ENCODE assay signal across 10 cellular contexts in the genomic region with DNA sequence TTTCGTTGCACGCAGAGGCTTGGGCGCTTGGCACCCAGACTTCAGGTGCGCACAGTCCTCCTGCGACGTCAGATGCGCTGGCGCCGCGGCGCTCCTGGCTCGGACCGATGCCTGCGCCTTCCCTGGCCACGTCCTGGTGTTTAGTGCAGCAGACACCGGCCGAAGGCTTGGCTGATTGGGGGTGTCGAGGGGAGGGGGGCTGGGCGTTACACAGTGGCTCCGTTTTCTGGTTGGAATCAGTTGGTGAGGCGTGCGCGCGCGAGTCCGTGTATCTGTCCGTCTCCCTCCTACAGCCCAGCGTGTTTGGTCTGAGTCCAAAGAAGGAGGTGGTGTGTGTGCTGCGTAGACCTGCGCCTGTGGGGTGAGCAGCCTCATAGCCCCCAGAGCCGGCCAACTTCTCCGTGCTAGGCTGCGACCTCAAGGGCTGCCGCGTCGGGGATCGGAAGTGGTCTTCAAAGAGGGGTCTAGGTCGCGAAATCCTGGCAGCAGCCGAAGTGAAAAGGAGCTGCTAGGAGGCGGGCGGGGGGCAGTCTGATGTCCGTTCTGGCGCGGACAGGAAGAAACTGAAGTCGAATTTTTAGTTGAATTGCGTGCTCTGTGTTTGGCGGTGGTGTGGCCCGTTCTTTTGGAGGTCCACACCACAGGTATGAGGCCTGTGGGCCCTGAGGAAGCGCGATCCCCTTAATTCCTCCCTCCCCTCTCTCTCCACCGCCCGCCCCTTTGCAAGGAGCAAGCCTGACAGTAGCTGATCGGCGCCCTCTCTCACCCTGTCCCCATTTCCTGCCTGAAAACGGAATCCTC. TPM values are rescaled to one million over a fixed set of nuclear protein-coding genes. Genes with fewer than 3 reads are reported as not detected.
DNase-seq lines count a peak whose midpoint lies in the region; ATAC-seq, FAIRE-seq and TF ChIP-seq lines count a peak whose summit lies in the region.
"Had no signal": no experiment of that assay in that cellular context is flagged by ENCODE, and none has a peak within 500 bp of the region (broad histone marks: within the 10 kb centered on the region; RNA-seq: fewer than 3 reads in every experiment).

No MANE protein-coding gene starts in this region.

- no peaks in the 10 kb centered on the region for H3K36me3 Mint-ChIP-seq in CD14-positive monocyte
- no peaks in the 10 kb centered on the region for H3K36me3 Mint-ChIP-seq in T-cell

- CTCF ChIA-PET in T-cell (lab: Charles Lee) = interaction anchor here in 1 of 2 donors (0.6 kb wide), 1 partner anchor 267 kb away, joined by 4 read pairs; no protein-coding TSS in a partner anchor

- DNase-seq in CD14-positive monocyte (ENCODE audit: low spot score) = peak; percentile 18
- no peak for DNase-seq in T-cell
- no peak for DNase-seq in heart right ventricle
- peak in 8 of 10 donors; percentile 29 to 94 (median 62) for DNase-seq in posterior cingulate gyrus
- DNase-seq in NK-92 (lab: John Stamatoyannopoulos, UW; ENCODE audit: unreplicated experiment) = no peak
- no peak for DNase-seq in GM12891 (ENCODE audit: insufficient read length, low spot score)

- H3K36me3 ChIP-seq in heart right ventricle = no peaks in the 10 kb centered on the region

- no peaks in the 10 kb centered on the region for H3K9me3 ChIP-seq in heart right ventricle

- FAIRE-seq in GM12891 (lab: Jason Lieb, UNC) = no peak
- FAIRE-seq: endometrium had no signal

- 1 to 2% methylated on average over 56 of the region's 56 CpGs for WGBS in heart right ventricle, 2 donors

- H3K9me3 Mint-ChIP-seq in CD14-positive monocyte (peaks cover 0 to 6% (median 2%) of the 10 kb centered on the region in 7 donors), T-cell (no peaks in the 10 kb centered on the region)

- POLR2A ChIA-PET in T-cell (lab: Charles Lee) = interaction anchor here in 1 of 2 donors (0.7 kb wide), 1 partner anchor 118 kb away, joined by 6 read pairs; no protein-coding TSS in a partner anchor

- H3K27ac ChIP-seq in heart right ventricle = peak overlapping the region in 4 of 10 donors; percentile 79 to 92 (median 82)

- peak overlapping the region; percentile 38 to 65 (median 58) for H3K4me3 ChIP-seq in heart right ventricle

- H3K4me1 ChIP-seq in heart right ventricle = peaks cover 0 to 31% (median 9%) of the 10 kb centered on the region in 9 donors

- ATAC-seq in T-cell (replicated peaks in 1 of 4) (no peak), heart right ventricle (peak in 7 of 8 donors; percentile 13 to 64 (median 56)), HG02588 (IDR thresholded peaks at IDR 0.05; ENCODE audit: unreplicated experiment) (no peak), HG02981 (IDR thresholded peaks at IDR 0.05; ENCODE audit: unreplicated experiment) (no peak)

- no peak for TF ChIP-seq CTCF in CD14-positive monocyte (IDR thresholded peaks at IDR 0.05)
- TF ChIP-seq CTCF in heart right ventricle (IDR thresholded peaks at IDR 0.05) = no peak

- peaks cover 55 to 71% (median 62%) of the 10 kb centered on the region in 3 donors for H3K27me3 Mint-ChIP-seq in CD14-positive monocyte (ENCODE audit: low read depth in 3 of 3)
- peaks cover 35 to 63% of the 10 kb centered on the region in 2 donors for H3K27me3 Mint-ChIP-seq in T-cell

- intact Hi-C loops in CD14-positive monocyte (cut with micrococcal nuclease) (no loop called here), heart right ventricle (cut with DNase I) (loop anchor here in 1 of 10 donors (10.0 kb wide), 1 partner anchor 314 kb away; no protein-coding TSS in a partner anchor), posterior cingulate gyrus (cut with DNase I) (loop anchor here (5.0 to 10.0 kb wide), 2 partner anchors 164 to 314 kb away; no protein-coding TSS in a partner anchor)

- H3K27me3 ChIP-seq in heart right ventricle = peaks cover 0 to 63% (median 43%) of the 10 kb centered on the region in 7 donors

- no peak for TF ChIP-seq POLR2A in GM12891 (IDR thresholded peaks at IDR 0.05; ENCODE audit: low read depth, low read length)

- H3K4me1 Mint-ChIP-seq in CD14-positive monocyte (peaks cover 3% of the 10 kb centered on the region), T-cell (peaks cover 8 to 11% (median 9%) of the 10 kb centered on the region in 3 donors)

- H3K4me3 Mint-ChIP-seq in CD14-positive monocyte (peak overlapping the region in 1 of 2 donors; percentile 82), T-cell (peak overlapping the region in 2 of 3 donors; percentile 34 to 74)

- H3K27ac Mint-ChIP-seq in CD14-positive monocyte (no peak overlapping the region), T-cell (no peak overlapping the region)

TF ChIP-seq in GM12891, 5 proteins besides CTCF, POLR2A, EP300 and RAD21:
- TF ChIP-seq POU2F2 (IDR thresholded peaks at IDR 0.05; ENCODE audit: low read depth, low read length) = no peak
- no peak for TF ChIP-seq SPI1 (IDR thresholded peaks at IDR 0.05; ENCODE audit: low read depth, low read length)
- no peak for TF ChIP-seq PAX5 (IDR thresholded peaks at IDR 0.05; ENCODE audit: insufficient read depth, low read length, severe bottlenecking)
- TF ChIP-seq TAF1 (IDR thresholded peaks at IDR 0.05; ENCODE audit: low read depth, low read length) = no peak
- TF ChIP-seq POLR2AphosphoS5 (IDR thresholded peaks at IDR 0.05; ENCODE audit: low read depth, low read length) = no peak

RNA-seq across cellular contexts. Expression of a gene that starts 1.6 kb away (rescaled TPM):
- polyA plus RNA-seq in CD14-positive monocyte = not detected
- total RNA-seq in T-cell = not detected
- total RNA-seq in heart right ventricle = 10 to 100 TPM in 9 of 10 donors, 1 to 10 TPM in 1; 8.7 to 34.7 (median 22.6) TPM
- polyA plus RNA-seq in heart right ventricle = 10 to 100 TPM in 1 of 2 donors, 1 to 10 TPM in 1; 8.6 to 13.1 TPM
- not detected for polyA plus RNA-seq in GM12891 (2012; ENCODE audit: low read depth, missing spikeins)
- total RNA-seq: pulmonary artery endothelial cell had no signal

Comparison
In these comparisons a context has a peak if more than half of its experiments do, and no peak if none do; other contexts are left out.
1. DNase-seq: peak in CD14-positive monocyte (single experiment) and posterior cingulate gyrus (8 of 10); none in T-cell (0 of 34), heart right ventricle (0 of 2), NK-92 (single experiment) and GM12891 (single experiment).
2. ATAC-seq: peak in heart right ventricle (7 of 8); none in T-cell (0 of 4), HG02588 (single experiment) and HG02981 (single experiment).
3. RNA of a gene that starts 1.6 kb away (total RNA-seq): 8.7 to 34.7 TPM in heart right ventricle; not detected in T-cell; every median in the first group is over 4 times any median in the second.